In genomic region chr6:110755411-110755834, GRCh38 we compare ENCODE assay signal across 12 cellular contexts.
"Had no signal": no experiment of that assay in that cellular context is flagged by ENCODE, and none has a peak within 500 bp of the region (broad histone marks: within the 10 kb centered on the region; RNA-seq: fewer than 3 reads in every experiment).

No MANE protein-coding gene starts in this region.

- DNase-seq: activated CD4-positive, alpha-beta T cell treated with anti-CD3 and anti-CD28 coated beads, Interleukin-2, amount 50 U/mL, for 4 hours; activated CD4-positive, CD25-positive, alpha-beta regulatory T cell treated with anti-CD3 and anti-CD28 coated beads, Interleukin-2, amount 50 U/mL, for 72 hours; activated naive CD4-positive, alpha-beta T cell treated with anti-CD3 and anti-CD28 coated beads, Interleukin-2, amount 50 U/mL, for 16 hours; activated T-cell treated with anti-CD3 and anti-CD28 coated beads, Interleukin-2, amount 50 U/mL, for 1 hour; amniotic stem cell; effector memory CD4-positive, alpha-beta T cell; erythroblast; left cardiac atrium; ovary had no signal

- H3K4me3 Mint-ChIP-seq: neural progenitor cell had no signal

- H3K9me3 Mint-ChIP-seq: neural progenitor cell had no signal

- H3K27me3 ChIP-seq: cardiac muscle cell, neural progenitor cell, ovary, vagina had no signal

- H3K27ac Mint-ChIP-seq: neural progenitor cell had no signal

- ATAC-seq: left cardiac atrium had no signal

- H3K9me3 ChIP-seq: ovary, vagina had no signal

- H3K4me2 ChIP-seq: neural progenitor cell had no signal

- H3K27ac ChIP-seq: cardiac muscle cell, neural progenitor cell, ovary, vagina had no signal

- H2AFZ ChIP-seq: neural progenitor cell had no signal

- H3K4me1 ChIP-seq: vagina had no signal

- H3K4me3 ChIP-seq: cardiac muscle cell, neural progenitor cell, ovary, vagina had no signal

- H3K36me3 ChIP-seq: cardiac muscle cell, neural progenitor cell, ovary, vagina had no signal

- H3K36me3 Mint-ChIP-seq: neural progenitor cell had no signal
